In the genomic region with DNA sequence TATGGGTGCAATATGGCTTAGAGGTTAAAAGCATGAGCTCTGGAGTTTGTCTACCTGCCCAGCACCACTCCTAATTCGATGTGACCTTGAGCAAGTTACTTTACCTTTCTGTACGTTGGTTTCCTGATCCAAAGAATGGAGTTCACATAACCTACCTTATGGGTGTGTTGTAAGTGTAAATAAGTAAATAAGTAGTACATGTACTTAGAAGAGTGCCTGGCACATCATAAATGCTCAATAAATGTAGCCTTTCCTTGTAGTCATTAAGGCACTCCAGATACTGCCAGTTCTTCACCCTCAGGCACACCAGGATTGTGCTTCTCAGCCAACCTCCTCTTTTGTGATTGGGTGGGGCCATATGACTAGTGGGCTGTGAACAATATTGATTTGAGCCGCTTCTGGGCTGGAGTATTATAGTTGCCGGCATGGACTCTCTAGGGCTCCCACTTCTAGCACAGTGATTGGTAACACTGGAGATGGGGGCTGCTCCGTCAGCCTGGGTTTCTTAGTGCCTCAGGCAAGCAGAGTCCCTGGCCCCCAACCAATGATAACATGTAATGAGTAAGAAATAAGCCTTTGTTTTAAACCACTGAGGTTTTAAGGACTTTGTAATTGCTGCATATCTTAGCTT, we compare ENCODE assay signal across 19 cellular contexts.
DNase-seq lines count a peak whose midpoint lies in the region; ATAC-seq, FAIRE-seq and TF ChIP-seq lines count a peak whose summit lies in the region.
"Had no signal": no experiment of that assay in that cellular context is flagged by ENCODE, and none has a peak within 500 bp of the region (broad histone marks: within the 10 kb centered on the region; RNA-seq: fewer than 3 reads in every experiment).

No MANE protein-coding gene starts in this region.

- H4K20me1 ChIP-seq in SK-N-SH (ENCODE audit: insufficient read depth) (no peaks in the 10 kb centered on the region), keratinocyte (ENCODE audit: control insufficient read depth, extremely low read depth, insufficient read depth, low read length) (no peaks in the 10 kb centered on the region)

- H3K4me3 ChIP-seq in SK-N-SH (ENCODE audit: low read depth in 2 of 2, low read length in 1 of 2) (no peak overlapping the region), colonic mucosa (no peak overlapping the region), keratinocyte (ENCODE audit: control insufficient read depth in 2 of 3, extremely low read depth in 1 of 3, insufficient read depth in 2 of 3, low read depth in 1 of 3, low read length in 3 of 3) (no peak overlapping the region)
- H3K4me3 ChIP-seq: BLaER1 treated with 17β-estradiol and CSF1 and Interleukin-3, amounts not matched to agents 10 nM and 100 nM; breast epithelium; GM23338; thoracic aorta had no signal

- H3K36me3 Mint-ChIP-seq in type B pancreatic cell: peaks cover 39% of the 10 kb centered on the region

- peaks cover 31% of the 10 kb centered on the region for H3K4me1 Mint-ChIP-seq in type B pancreatic cell (ENCODE audit: unreplicated experiment)

- TF ChIP-seq EP300 in SK-N-SH (IDR thresholded peaks at IDR 0.05; ENCODE audit: borderline replicate concordance in 1 of 2, low read depth in 1 of 2, low read length in 1 of 2): no peak

- no peaks in the 10 kb centered on the region for H3F3A ChIP-seq in SK-N-SH (replicated peaks; ENCODE audit: insufficient read depth)

- FAIRE-seq in keratinocyte (lab: Jason Lieb, UNC): peak; percentile 39
- FAIRE-seq: TTC549 had no signal

- no peak overlapping the region for H3K4me3 Mint-ChIP-seq in type B pancreatic cell
- H3K4me3 Mint-ChIP-seq: GM23338 had no signal

- H3K4me1 ChIP-seq in SK-N-SH (ENCODE audit: control insufficient read depth in 1 of 2, insufficient read depth in 2 of 2, low read depth in 1 of 2, low read length in 1 of 2) (peaks cover 0 to 18% of the 10 kb centered on the region in 2 experiments; a peak in 2 of 4 replicates), colonic mucosa (no peaks in the 10 kb centered on the region), keratinocyte (ENCODE audit: control insufficient read depth, extremely low read depth, insufficient read depth, low read length) (peaks cover 11% of the 10 kb centered on the region)
- H3K4me1 ChIP-seq: BLaER1 treated with 17β-estradiol and CSF1 and Interleukin-3, amounts not matched to agents 10 nM and 100 nM; breast epithelium had no signal

- peaks cover 4% of the 10 kb centered on the region for H3K9me3 Mint-ChIP-seq in type B pancreatic cell
- H3K9me3 Mint-ChIP-seq: GM23338 had no signal

- H3K4me2 ChIP-seq in SK-N-SH (no peak overlapping the region), keratinocyte (ENCODE audit: control insufficient read depth, extremely low read depth, insufficient read depth, low read depth, low read length) (peak overlapping the region; percentile 36)
- H3K4me2 ChIP-seq: BLaER1 treated with 17β-estradiol and CSF1 and Interleukin-3, amounts not matched to agents 10 nM and 100 nM; GM23338 had no signal

- intact Hi-C loops in colonic mucosa (cut with DNase I): no loop called here

- H3K9ac ChIP-seq in SK-N-SH: no peak overlapping the region
- peak overlapping the region in 1 of 2 donors; percentile 21 for H3K9ac ChIP-seq in colonic mucosa (ENCODE audit: low read depth in 2 of 2, low read length in 2 of 2)
- no peak overlapping the region for H3K9ac ChIP-seq in keratinocyte (ENCODE audit: control insufficient read depth, extremely low read depth, insufficient read depth, low read length)
- H3K9ac ChIP-seq: BLaER1 treated with 17β-estradiol and CSF1 and Interleukin-3, amounts not matched to agents 10 nM and 100 nM had no signal

- no peaks in the 10 kb centered on the region for H3K9me2 ChIP-seq in SK-N-SH

- TF ChIP-seq RAD21 in SK-N-SH (IDR thresholded peaks at IDR 0.05; ENCODE audit: low read length): no peak

- no peaks in the 10 kb centered on the region for H3K79me2 ChIP-seq in SK-N-SH (ENCODE audit: insufficient read depth)
- no peaks in the 10 kb centered on the region for H3K79me2 ChIP-seq in keratinocyte (ENCODE audit: control insufficient read depth, insufficient read depth, low read length)

- 71% methylated on average over 5 of the region's 5 CpGs for WGBS in SK-N-SH (ENCODE audit: low lambda C conversion rate)

- ATAC-seq in SK-N-SH treated with all-trans-retinoic acid at 6 μM for 48 hours (no peak), HG03432 (IDR thresholded peaks at IDR 0.05; ENCODE audit: unreplicated experiment) (no peak)
- ATAC-seq: GM23338 had no signal

- no peaks in the 10 kb centered on the region for H3K27me3 Mint-ChIP-seq in type B pancreatic cell

- TF ChIP-seq CTCF in SK-N-SH (IDR thresholded peaks at IDR 0.05) (no peak), colonic mucosa (IDR thresholded peaks at IDR 0.05) (no peak), keratinocyte (optimal IDR thresholded peaks at IDR 0.05 in 1 of 3, IDR thresholded peaks at IDR 0.05 in 1 of 3, conservative IDR thresholded peaks at IDR 0.05 in 1 of 3; ENCODE audit: extremely low read depth in 1 of 3, insufficient read depth in 2 of 3, low read length in 3 of 3) (no peak), type B pancreatic cell (conservative IDR thresholded peaks at IDR 0.05) (no peak), GM10248 (IDR thresholded peaks at IDR 0.05; ENCODE audit: control extremely low read depth, extremely low read depth, low read depth, missing control alignments) (no peak)

- dilution Hi-C loops in keratinocyte (cut with MboI; ENCODE audit: extremely low pct_ligation_motif_present, low sequenced_read_pairs): no loop called here

- no peaks in the 10 kb centered on the region for H3K27me3 ChIP-seq in SK-N-SH (ENCODE audit: insufficient read depth)
- H3K27me3 ChIP-seq in colonic mucosa: no peaks in the 10 kb centered on the region
- H3K27me3 ChIP-seq in keratinocyte (ENCODE audit: control insufficient read depth, extremely low read depth, insufficient read depth, low read length): no peaks in the 10 kb centered on the region
- H3K27me3 ChIP-seq: BLaER1 treated with 17β-estradiol and CSF1 and Interleukin-3, amounts not matched to agents 10 nM and 100 nM; breast epithelium had no signal

- peak overlapping the region; percentile 45 for H3K27ac Mint-ChIP-seq in type B pancreatic cell
- H3K27ac Mint-ChIP-seq: GM23338 had no signal

- H3K27ac ChIP-seq in SK-N-SH (ENCODE audit: low read depth in 2 of 2, low read length in 1 of 2) (peak overlapping the region in 1 of 2 experiments; percentile 63; a peak in 2 of 4 replicates), colonic mucosa (peak overlapping the region; percentile 40), keratinocyte (ENCODE audit: control insufficient read depth, insufficient read depth, low read length) (no peak overlapping the region)
- H3K27ac ChIP-seq: BLaER1 treated with 17β-estradiol and CSF1 and Interleukin-3, amounts not matched to agents 10 nM and 100 nM; breast epithelium; HL-60; thoracic aorta had no signal

- H3K9me3 ChIP-seq in SK-N-SH (no peaks in the 10 kb centered on the region), colonic mucosa (no peaks in the 10 kb centered on the region), keratinocyte (ENCODE audit: control insufficient read depth, low read depth, low read length) (no peaks in the 10 kb centered on the region)
- H3K9me3 ChIP-seq: breast epithelium, thoracic aorta had no signal

- CTCF ChIA-PET in SK-N-SH (lab: Yijun Ruan, JAX) (interaction anchor here (0.9 to 1.7 kb wide), 3 partner anchors 13 to 354 kb away, joined by 3 to 8 read pairs (median 3); no protein-coding TSS in a partner anchor), GM10248 (lab: Yijun Ruan, JAX) (interaction anchor here (1.2 to 1.6 kb wide), 5 partner anchors 10 to 36 kb away, joined by 3 to 5 read pairs (median 4); no protein-coding TSS in a partner anchor)

- H3K9me1 ChIP-seq in keratinocyte (ENCODE audit: control insufficient read depth, extremely low read depth, insufficient read depth, low read length): no peaks in the 10 kb centered on the region

- H3K36me3 ChIP-seq in SK-N-SH (replicated peaks in 1 of 2; ENCODE audit: control insufficient read depth in 1 of 2, insufficient read depth in 2 of 2, low read length in 1 of 2) (peaks cover 0 to 1% of the 10 kb centered on the region in 2 experiments), colonic mucosa (no peaks in the 10 kb centered on the region), keratinocyte (ENCODE audit: control insufficient read depth in 2 of 2, extremely low read depth in 1 of 2, insufficient read depth in 2 of 2, low read length in 2 of 2) (no peaks in the 10 kb centered on the region)
- H3K36me3 ChIP-seq: breast epithelium, thoracic aorta had no signal

- POLR2A ChIA-PET in SK-N-SH (lab: Yijun Ruan, JAX): no interaction called here
- POLR2A ChIA-PET in GM10248 (lab: Yijun Ruan, JAX): no interaction called here

- no peak overlapping the region for H2AFZ ChIP-seq in SK-N-SH (ENCODE audit: low read depth)
- H2AFZ ChIP-seq in keratinocyte (ENCODE audit: control insufficient read depth, low read length): no peak overlapping the region
- H2AFZ ChIP-seq: GM23338 had no signal

- DNase-seq in SK-N-SH (peak; percentile 41), colonic mucosa (peak; percentile 66), keratinocyte (ENCODE audit: low read depth, low spot score) (no peak), type B pancreatic cell (ENCODE audit: extremely low spot score, unreplicated experiment) (no peak), amniotic stem cell (lab: John Stamatoyannopoulos, UW) (no peak), GM10248 (ENCODE audit: extremely low spot score) (no peak)
- DNase-seq: 8988T; activated CD4-positive, alpha-beta T cell treated with anti-CD3 and anti-CD28 coated beads, Interleukin-2, amount 50 U/mL, for 1 hour; activated naive CD4-positive, alpha-beta T cell treated with anti-CD3 and anti-CD28 coated beads, Interleukin-2, amount 50 U/mL, for 16 hours; NCI-H2107; stimulated activated CD4-positive, alpha-beta T cell treated with anti-CD3 and anti-CD28 coated beads, Interleukin-4, amount 100 ng/mL, for 1 hour had no signal

TF ChIP-seq in SK-N-SH treated with all-trans-retinoic acid at 6 μM for 48 hours, 23 proteins besides CTCF, POLR2A, EP300 and RAD21 (continues in another document):
- no peak for TF ChIP-seq ESRRG (CRISPR knock-in tag; IDR thresholded peaks at IDR 0.05)
- TF ChIP-seq PPARA (CRISPR knock-in tag; IDR thresholded peaks at IDR 0.05; ENCODE audit: borderline replicate concordance): no peak
- no peak for TF ChIP-seq ZNF70 (CRISPR knock-in tag; IDR thresholded peaks at IDR 0.05)
- TF ChIP-seq SNAI2 (CRISPR knock-in tag; IDR thresholded peaks at IDR 0.05): no peak
- TF ChIP-seq RARB (CRISPR knock-in tag; IDR thresholded peaks at IDR 0.05): no peak
- TF ChIP-seq TCF4 (CRISPR knock-in tag; IDR thresholded peaks at IDR 0.05; ENCODE audit: borderline replicate concordance): no peak
- TF ChIP-seq ZFP3 (CRISPR knock-in tag; IDR thresholded peaks at IDR 0.05): no peak

Comparison
In these comparisons a context has a peak if more than half of its experiments do, and no peak if none do; other contexts are left out.
1. DNase-seq: peak in SK-N-SH (single experiment) and colonic mucosa (single experiment); none in keratinocyte (single experiment), type B pancreatic cell (single experiment), amniotic stem cell (single experiment) and GM10248 (single experiment).